ENCODE assay signal across 14 cellular contexts in the genomic region with DNA sequence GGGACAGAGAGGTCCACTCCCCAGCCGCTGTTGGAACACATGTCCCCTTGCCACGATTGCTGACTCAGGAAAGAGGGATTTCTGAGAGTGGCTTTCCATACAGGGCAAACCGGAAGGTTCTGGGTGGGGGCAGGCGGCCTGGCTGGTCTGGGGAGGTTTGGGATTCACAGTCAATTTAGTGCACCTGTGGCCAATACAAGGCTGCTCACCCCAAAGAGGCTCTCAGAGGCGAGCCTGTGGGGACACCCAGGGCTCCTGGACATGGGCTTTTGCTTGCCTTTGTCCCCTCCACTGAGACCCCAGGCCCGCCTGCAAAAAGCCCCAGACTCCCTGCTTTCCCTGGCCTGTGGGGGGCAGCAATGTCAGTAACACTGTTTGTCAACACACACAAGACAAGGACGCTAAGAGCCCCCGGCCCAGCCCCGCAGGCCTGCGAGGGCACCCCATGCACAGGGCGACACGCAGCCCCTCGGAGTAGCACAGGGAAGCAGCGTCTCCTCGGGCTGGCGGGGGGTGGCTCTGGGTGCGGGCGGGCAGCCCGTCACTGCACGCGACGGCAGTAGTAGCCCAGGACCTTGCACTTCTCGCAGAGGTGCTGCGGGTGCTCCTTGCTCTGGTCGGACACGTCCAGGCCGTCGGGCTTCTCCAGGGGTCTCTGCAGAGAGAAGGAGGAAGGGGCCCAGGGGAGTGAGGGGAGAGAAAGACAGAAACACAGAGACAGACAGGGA. TPM values are rescaled to one million over a fixed set of nuclear protein-coding genes. Genes with fewer than 3 reads are reported as not detected.
A peak's percentile ranks its signal among the peaks of the same experiment; 100 is the strongest.
DNase-seq lines count a peak whose midpoint lies in the region; ATAC-seq and TF ChIP-seq lines count a peak whose summit lies in the region.
"Had no signal": no experiment of that assay in that cellular context is flagged by ENCODE, and none has a peak within 500 bp of the region (broad histone marks: within the 10 kb centered on the region; RNA-seq: fewer than 3 reads in every experiment).

No MANE protein-coding gene starts in this region.

- no peak overlapping the region for H4K5ac ChIP-seq in mesendoderm (ENCODE audit: low read length)

- no CpG with 5 or more reads among the region's 28 CpGs for WGBS in mesendoderm (ENCODE audit: extremely low coverage, insufficient coverage, low lambda C conversion rate)
- WGBS in aorta, 2 donors, result 85 to 89% methylated on average over 28 of the region's 28 CpGs

- DNase-seq in natural killer cell (peak; percentile 12), astrocyte of the spinal cord (ENCODE audit: low read depth, low spot score) (no peak), mesendoderm (peak; percentile 55), aorta (peak; percentile 41 to 65), MCF 10A (ENCODE audit: unreplicated experiment) (no peak), RKO (ENCODE audit: low spot score) (no peak)
- no peak for DNase-seq in natural killer cell treated with Interleukin-12 subunit alpha and Interleukin-12 subunit beta and Interleukin-15 and Interleukin-18, amount 100 ng/mL, for 72 hours (ENCODE audit: low spot score)
- DNase-seq: activated gamma-delta T cell treated with Interleukin-2 at 50 U/mL for 16 hours; hippocampal formation; NCI-H2029 treated with DMSO at 0.1 percent for 48 hours; stimulated activated naive B cell treated with anti-CD40 and anti-IgM and Interleukin-4, amounts not matched to agents 10 μg/mL and 1 μg/mL and 100 μg/mL, for 72 hours; T-helper 9 cell had no signal

- H3K56ac ChIP-seq in mesendoderm (ENCODE audit: low read length), result no peak overlapping the region

- no peak overlapping the region for H3K4me2 ChIP-seq in mesendoderm (ENCODE audit: low read length)

- intact Hi-C loops in natural killer cell (cut with micrococcal nuclease) (no loop called here), aorta (cut with DNase I) (no loop called here), MCF 10A (cut with micrococcal nuclease) (no loop called here)

- H3K9me3 Mint-ChIP-seq in natural killer cell, result no peaks in the 10 kb centered on the region
- H3K9me3 Mint-ChIP-seq in natural killer cell treated with Interleukin-12 subunit alpha and Interleukin-12 subunit beta and Interleukin-15 and Interleukin-18, amount 100 ng/mL, for 72 hours, result no peaks in the 10 kb centered on the region
- H3K9me3 Mint-ChIP-seq in MCF 10A (ENCODE audit: unreplicated experiment), result no peaks in the 10 kb centered on the region
- H3K9me3 Mint-ChIP-seq: stimulated activated naive B cell treated with anti-CD40 and anti-IgM and Interleukin-4, amounts not matched to agents 10 μg/mL and 1 μg/mL and 100 μg/mL, for 72 hours had no signal

- no peak overlapping the region for H3K18ac ChIP-seq in mesendoderm (ENCODE audit: low read length)

- no peak overlapping the region for H3K27ac ChIP-seq in mesendoderm (ENCODE audit: low read depth, low read length)
- H3K27ac ChIP-seq in aorta (ENCODE audit: low read depth in 1 of 2, low read length in 2 of 2), result no peak overlapping the region
- H3K27ac ChIP-seq: C4-2B had no signal

- no peaks in the 10 kb centered on the region for H3K4me1 ChIP-seq in mesendoderm (ENCODE audit: control insufficient read depth, low read depth, low read length)
- no peaks in the 10 kb centered on the region for H3K4me1 ChIP-seq in aorta (ENCODE audit: control insufficient read depth in 1 of 2, insufficient read depth in 2 of 2, low read length in 2 of 2)

- H3K4me3 Mint-ChIP-seq in natural killer cell (no peak overlapping the region), MCF 10A (ENCODE audit: unreplicated experiment) (no peak overlapping the region)
- H3K4me3 Mint-ChIP-seq in natural killer cell treated with Interleukin-12 subunit alpha and Interleukin-12 subunit beta and Interleukin-15 and Interleukin-18, amount 100 ng/mL, for 72 hours, result no peak overlapping the region
- H3K4me3 Mint-ChIP-seq: stimulated activated naive B cell treated with anti-CD40 and anti-IgM and Interleukin-4, amounts not matched to agents 10 μg/mL and 1 μg/mL and 100 μg/mL, for 72 hours had no signal

- no peak overlapping the region for H2BK5ac ChIP-seq in mesendoderm (ENCODE audit: low read length)

- CTCF ChIA-PET in MCF 10A (lab: Yijun Ruan, JAX), result no interaction called here

- H3K23ac ChIP-seq in mesendoderm (ENCODE audit: low read length), result no peak overlapping the region

- no peaks in the 10 kb centered on the region for H3K79me2 ChIP-seq in mesendoderm (ENCODE audit: control insufficient read depth, insufficient read depth, low read length)

- H3K9ac ChIP-seq in mesendoderm (ENCODE audit: low read length), result no peak overlapping the region

- no peaks in the 10 kb centered on the region for H3K27me3 Mint-ChIP-seq in natural killer cell (ENCODE audit: low read depth in 2 of 2)
- H3K27me3 Mint-ChIP-seq in natural killer cell treated with Interleukin-12 subunit alpha and Interleukin-12 subunit beta and Interleukin-15 and Interleukin-18, amount 100 ng/mL, for 72 hours, result no peaks in the 10 kb centered on the region
- no peaks in the 10 kb centered on the region for H3K27me3 Mint-ChIP-seq in MCF 10A (ENCODE audit: insufficient read depth, unreplicated experiment)

- no peak overlapping the region for H3K27ac Mint-ChIP-seq in natural killer cell
- no peak overlapping the region for H3K27ac Mint-ChIP-seq in natural killer cell treated with Interleukin-12 subunit alpha and Interleukin-12 subunit beta and Interleukin-15 and Interleukin-18, amount 100 ng/mL, for 72 hours
- no peak overlapping the region for H3K27ac Mint-ChIP-seq in MCF 10A (ENCODE audit: low read depth, unreplicated experiment)
- H3K27ac Mint-ChIP-seq: stimulated activated naive B cell treated with anti-CD40 and anti-IgM and Interleukin-4, amounts not matched to agents 10 μg/mL and 1 μg/mL and 100 μg/mL, for 72 hours had no signal

- H3K9me3 ChIP-seq in aorta (ENCODE audit: control insufficient read depth, low read length), result no peaks in the 10 kb centered on the region

- BruUV-seq in MCF 10A (replicated peaks; lab: Mats Ljungman, UMichigan), result no TSS peak

- H3K36me3 ChIP-seq in mesendoderm (ENCODE audit: control insufficient read depth, insufficient read depth, low read length) (no peaks in the 10 kb centered on the region), aorta (ENCODE audit: control insufficient read depth in 1 of 2, insufficient read depth in 2 of 2, low read length in 1 of 2) (no peaks in the 10 kb centered on the region)

- H3K36me3 Mint-ChIP-seq in natural killer cell (no peaks in the 10 kb centered on the region), MCF 10A (ENCODE audit: insufficient read depth, unreplicated experiment) (peaks cover 7% of the 10 kb centered on the region)
- H3K36me3 Mint-ChIP-seq in natural killer cell treated with Interleukin-12 subunit alpha and Interleukin-12 subunit beta and Interleukin-15 and Interleukin-18, amount 100 ng/mL, for 72 hours, result no peaks in the 10 kb centered on the region

- no peak overlapping the region for H3K4ac ChIP-seq in mesendoderm (ENCODE audit: low read depth, low read length)

- H2BK120ac ChIP-seq in mesendoderm (ENCODE audit: low read depth, low read length), result no peak overlapping the region

- H3K27me3 ChIP-seq in mesendoderm (ENCODE audit: insufficient read depth, low read length, poor library complexity) (no peaks in the 10 kb centered on the region), aorta (ENCODE audit: control insufficient read depth in 1 of 2, insufficient read depth in 2 of 2, low read length in 1 of 2) (no peaks in the 10 kb centered on the region)

- no peaks in the 10 kb centered on the region for H3K79me1 ChIP-seq in mesendoderm (ENCODE audit: low read length)

- no peak overlapping the region for H2AK5ac ChIP-seq in mesendoderm (ENCODE audit: low read length)

- no peak overlapping the region for H4K8ac ChIP-seq in mesendoderm (ENCODE audit: low read depth, low read length)

- H3K4me3 ChIP-seq in astrocyte of the spinal cord (ENCODE audit: low read depth, low read length), result no peak overlapping the region
- H3K4me3 ChIP-seq in mesendoderm (ENCODE audit: low read length), result no peak overlapping the region
- H3K4me3 ChIP-seq in aorta (ENCODE audit: low read length in 2 of 2), result no peak overlapping the region

- no peak overlapping the region for H2BK15ac ChIP-seq in mesendoderm (replicated peaks; ENCODE audit: low read depth)

- in situ Hi-C loops in astrocyte of the spinal cord (cut with HindIII; ENCODE audit: low sequenced_read_pairs), result no loop called here

- no peak for ATAC-seq in natural killer cell
- ATAC-seq in natural killer cell treated with Interleukin-12 subunit alpha and Interleukin-12 subunit beta and Interleukin-15 and Interleukin-18, amount 100 ng/mL, for 72 hours, result no peak
- ATAC-seq in aorta (ENCODE audit: low FRiP score), result no peak
- no peak for ATAC-seq in HG03457 (IDR thresholded peaks at IDR 0.05; ENCODE audit: unreplicated experiment)
- ATAC-seq: stimulated activated naive B cell treated with anti-CD40 and anti-IgM and Interleukin-4, amounts not matched to agents 10 μg/mL and 1 μg/mL and 100 μg/mL, for 72 hours had no signal

- no peak for TF ChIP-seq CTCF in natural killer cell (IDR thresholded peaks at IDR 0.05)
- TF ChIP-seq CTCF in astrocyte of the spinal cord (IDR thresholded peaks at IDR 0.05; ENCODE audit: low read depth, low read length), result peak; percentile 11
- no peak for TF ChIP-seq CTCF in MCF 10A (IDR thresholded peaks at IDR 0.05; ENCODE audit: unreplicated experiment)

- H3K4me1 Mint-ChIP-seq in natural killer cell (peaks cover 0 to 7% of the 10 kb centered on the region in 2 donors), MCF 10A (ENCODE audit: insufficient read depth, unreplicated experiment) (no peaks in the 10 kb centered on the region)
- peaks cover 0 to under 1% of the 10 kb centered on the region in 2 donors for H3K4me1 Mint-ChIP-seq in natural killer cell treated with Interleukin-12 subunit alpha and Interleukin-12 subunit beta and Interleukin-15 and Interleukin-18, amount 100 ng/mL, for 72 hours (ENCODE audit: low read depth in 2 of 2)

- POLR2A ChIA-PET in MCF 10A (lab: Yijun Ruan, JAX), result no interaction called here

RNA-seq across cellular contexts. Expression of gene PPIF, which starts 38.7 kb away (rescaled TPM):
- total RNA-seq in natural killer cell (10 to 100 TPM; 59.5 to 99.1 (median 66.3) TPM), aorta (10 to 100 TPM; 16.8 to 21.2 TPM), MCF 10A (2022) (76.5 and 76.9 TPM in 2 replicates)
- total RNA-seq in natural killer cell treated with Interleukin-12 subunit alpha and Interleukin-12 subunit beta and Interleukin-15 and Interleukin-18, amount 100 ng/mL, for 72 hours, result 100 to 1,000 TPM; 266 to 391 TPM
- 82.9 TPM for polyA plus RNA-seq in mesendoderm (2013, experiment 1 of 2)
- polyA plus RNA-seq in mesendoderm (2013, experiment 2 of 2), result 81.0 TPM
- 10 to 100 TPM in 1 of 2 donors, 1 to 10 TPM in 1; 9.0 to 11.1 TPM for polyA plus RNA-seq in aorta

RNA-seq across cellular contexts. Expression of gene ZCCHC24, which starts 59.5 kb away (rescaled TPM):
- total RNA-seq in natural killer cell, result 1 to 10 TPM; 2.8 to 4.0 (median 3.6) TPM
- total RNA-seq in natural killer cell treated with Interleukin-12 subunit alpha and Interleukin-12 subunit beta and Interleukin-15 and Interleukin-18, amount 100 ng/mL, for 72 hours, result 1 to 10 TPM in 1 of 2 donors, under 1 TPM in 1; 0.73 to 1.3 TPM
- 4.7 TPM for polyA plus RNA-seq in mesendoderm (2013, experiment 1 of 2)
- 5.0 TPM for polyA plus RNA-seq in mesendoderm (2013, experiment 2 of 2)
- 10 to 100 TPM; 79.3 to 99.6 TPM for total RNA-seq in aorta
- polyA plus RNA-seq in aorta, result 10 to 100 TPM; 42.2 to 60.4 TPM
- total RNA-seq in MCF 10A (2022), result 2.8 and 3.1 TPM in 2 replicates

Comparison
In these comparisons a context has a peak if more than half of its experiments do, and no peak if none do; other contexts are left out.
1. DNase-seq: peak in natural killer cell (single experiment), mesendoderm (single experiment) and aorta (2 of 2); none in natural killer cell treated with Interleukin-12 subunit alpha and Interleukin-12 subunit beta and Interleukin-15 and Interleukin-18, amount 100 ng/mL, for 72 hours (single experiment), astrocyte of the spinal cord (single experiment), MCF 10A (single experiment) and RKO (single experiment).
2. RNA of gene ZCCHC24, which starts 59.5 kb away (total RNA-seq): 79.3 to 99.6 TPM in aorta; 2.8 to 4.0 TPM in natural killer cell, 2.8 to 3.1 TPM in MCF 10A and 0.73 to 1.3 TPM in natural killer cell treated with Interleukin-12 subunit alpha and Interleukin-12 subunit beta and Interleukin-15 and Interleukin-18, amount 100 ng/mL, for 72 hours; every median in the first group is over 10 times any median in the second.